ENCODE assay signal across 8 cellular contexts in the genomic region with DNA sequence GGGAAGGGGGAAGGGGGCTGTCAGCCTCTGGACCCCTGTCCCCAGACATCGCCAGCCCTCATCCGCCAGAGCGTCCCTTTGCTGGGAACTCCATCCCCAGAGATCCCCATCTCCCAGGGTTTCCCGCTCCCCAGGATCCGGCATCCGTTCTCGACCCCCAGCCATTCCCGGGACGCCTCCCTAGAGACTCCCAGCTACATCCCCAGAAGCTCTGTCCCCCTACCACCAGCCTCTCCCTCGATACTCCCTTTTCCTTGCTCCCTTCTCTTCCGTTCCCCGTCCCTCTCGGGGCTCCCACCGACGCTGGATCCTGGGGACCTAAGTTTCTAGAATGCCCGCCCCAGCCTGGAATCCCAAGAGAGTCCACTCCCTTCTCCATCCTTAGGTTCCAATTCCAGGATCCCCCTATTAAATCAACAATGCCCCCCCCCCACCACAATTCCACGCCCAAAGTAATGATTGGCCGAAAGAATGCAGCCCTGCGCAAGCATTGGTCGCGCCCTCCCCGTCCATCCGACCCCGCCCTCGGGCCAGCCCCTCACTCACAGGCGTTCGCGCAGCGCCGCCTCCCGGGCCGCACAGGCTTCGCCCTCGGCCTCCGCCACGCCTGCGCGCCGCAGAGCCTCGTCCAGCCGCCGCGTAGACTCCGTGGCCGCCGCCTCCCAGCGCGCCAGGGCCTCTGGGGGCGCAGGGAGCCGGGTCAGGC. TPM values are rescaled to one million over a fixed set of nuclear protein-coding genes. Genes with fewer than 3 reads are reported as not detected.
A peak's percentile ranks its signal among the peaks of the same experiment; 100 is the strongest.
DNase-seq lines count a peak whose midpoint lies in the region; ATAC-seq and TF ChIP-seq lines count a peak whose summit lies in the region.

No MANE protein-coding gene starts in this region.

- H3K36me3 Mint-ChIP-seq in activated CD4-positive, alpha-beta memory T cell treated with anti-CD3 and anti-CD28 coated beads for 36 hours = no peaks in the 10 kb centered on the region
- H3K36me3 Mint-ChIP-seq in memory B cell = peaks cover 6% of the 10 kb centered on the region

- H3K9me3 ChIP-seq in ectodermal cell (ENCODE audit: control insufficient read depth, low read length) = no peaks in the 10 kb centered on the region

- no peaks in the 10 kb centered on the region for H3K36me3 ChIP-seq in ectodermal cell (ENCODE audit: control insufficient read depth, insufficient read depth, low read length)

- H3K27me3 Mint-ChIP-seq in activated CD4-positive, alpha-beta memory T cell treated with anti-CD3 and anti-CD28 coated beads for 36 hours = no peaks in the 10 kb centered on the region
- peaks cover 11% of the 10 kb centered on the region for H3K27me3 Mint-ChIP-seq in memory B cell

- H3K27ac ChIP-seq in C4-2B (no peak overlapping the region), ectodermal cell (ENCODE audit: insufficient read depth, low read depth, low read length, poor library complexity, severe bottlenecking) (no peak overlapping the region)

- intact Hi-C loops in activated CD4-positive, alpha-beta memory T cell treated with anti-CD3 and anti-CD28 coated beads for 36 hours (cut with micrococcal nuclease) = loop anchor here (2.0 kb wide), 1 partner anchor 56 kb away; the partner anchor contains the start of gene ANO8

- peak overlapping the region; percentile 39 for H3K4me3 ChIP-seq in ectodermal cell (ENCODE audit: insufficient read depth, low read depth, low read length)

- POLR2A ChIA-PET in activated CD4-positive, alpha-beta memory T cell treated with anti-CD3 and anti-CD28 coated beads for 36 hours (lab: Charles Lee) = interaction anchor here (1.0 kb wide), 1 partner anchor 56 kb away, joined by 3 read pairs; the partner anchor contains the start of gene ANO8

- no peaks in the 10 kb centered on the region for H3K4me1 ChIP-seq in ectodermal cell (ENCODE audit: control insufficient read depth, insufficient read depth, low read length)

- CTCF ChIA-PET in activated CD4-positive, alpha-beta memory T cell treated with anti-CD3 and anti-CD28 coated beads for 36 hours (lab: Charles Lee) = interaction anchor here (0.5 to 3.0 kb wide), 9 partner anchors 15 to 130 kb away, joined by 3 to 11 read pairs (median 3); partner anchors contain the start of genes BST2 and MVB12A

- 0 to 1% methylated on average over 50 of the region's 50 CpGs for WGBS in ectodermal cell, 2 experiments

- H3K9me3 Mint-ChIP-seq in activated CD4-positive, alpha-beta memory T cell treated with anti-CD3 and anti-CD28 coated beads for 36 hours = no peaks in the 10 kb centered on the region
- H3K9me3 Mint-ChIP-seq in memory B cell = peaks cover 2% of the 10 kb centered on the region

- TF ChIP-seq CTCF in C4-2B (conservative IDR thresholded peaks at IDR 0.05) = peak; percentile 57

- H3K4me1 Mint-ChIP-seq in activated CD4-positive, alpha-beta memory T cell treated with anti-CD3 and anti-CD28 coated beads for 36 hours (ENCODE audit: low read depth) = peaks cover 26% of the 10 kb centered on the region
- H3K4me1 Mint-ChIP-seq in memory B cell = peaks cover 17% of the 10 kb centered on the region

- DNase-seq in NCI-H526 treated with DMSO at 0.1 percent for 48 hours (lab: John Stamatoyannopoulos, UW) (peak; percentile 45), memory B cell (ENCODE audit: low spot score in 2 of 2) (peak; percentile 73)
- peak; percentile 94 for DNase-seq in activated CD4-positive, alpha-beta memory T cell treated with anti-CD3 and anti-CD28 coated beads for 36 hours
- peak; percentile 72 to 87 (median 77) for DNase-seq in stimulated activated CD4-positive, alpha-beta T cell treated with anti-CD3 and anti-CD28 coated beads, TNF-alpha, amount 100 ng/mL, for 4 hours (ENCODE audit: low read depth in 3 of 3)

- H3K27ac Mint-ChIP-seq in activated CD4-positive, alpha-beta memory T cell treated with anti-CD3 and anti-CD28 coated beads for 36 hours = no peak overlapping the region
- H3K27ac Mint-ChIP-seq in memory B cell = no peak overlapping the region

- peak; percentile 88 for ATAC-seq in GM19324 (IDR thresholded peaks at IDR 0.05; ENCODE audit: low FRiP score, unreplicated experiment)
- ATAC-seq in HG03460 (IDR thresholded peaks at IDR 0.05; ENCODE audit: unreplicated experiment) = peak; percentile 91
- peak; percentile 99 for ATAC-seq in memory B cell (ENCODE audit: low read depth)

- peak overlapping the region; percentile 81 for H3K4me3 Mint-ChIP-seq in activated CD4-positive, alpha-beta memory T cell treated with anti-CD3 and anti-CD28 coated beads for 36 hours
- H3K4me3 Mint-ChIP-seq in memory B cell = peak overlapping the region; percentile 85

- H3K27me3 ChIP-seq in ectodermal cell (ENCODE audit: control insufficient read depth, insufficient read depth, low read length, poor library complexity, severe bottlenecking) = peaks cover 16% of the 10 kb centered on the region

RNA-seq across cellular contexts. Expression of gene CCDC194, which starts 3.2 kb away (rescaled TPM):
- 1 to 10 TPM; 1.4 to 2.3 TPM for total RNA-seq in activated CD4-positive, alpha-beta memory T cell treated with anti-CD3 and anti-CD28 coated beads for 36 hours
- polyA plus RNA-seq in ectodermal cell (2013, experiment 1 of 4) = 1.2 TPM
- 1.4 TPM for polyA plus RNA-seq in ectodermal cell (2013, experiment 2 of 4)
- polyA plus RNA-seq in ectodermal cell (2013, experiment 3 of 4) = 1.1 TPM
- polyA plus RNA-seq in ectodermal cell (2013, experiment 4 of 4) = 3.3 TPM

RNA-seq across cellular contexts. Expression of gene PLVAP, which starts 13.7 kb away (rescaled TPM):
- total RNA-seq in activated CD4-positive, alpha-beta memory T cell treated with anti-CD3 and anti-CD28 coated beads for 36 hours = under 1 TPM in 1 of 2 experiments, not detected in 1; 0.14 TPM
- polyA plus RNA-seq in ectodermal cell (2013, experiment 1 of 4) = 0.22 TPM
- 0.27 TPM for polyA plus RNA-seq in ectodermal cell (2013, experiment 2 of 4)
- polyA plus RNA-seq in ectodermal cell (2013, experiment 3 of 4) = 0.32 TPM
- polyA plus RNA-seq in ectodermal cell (2013, experiment 4 of 4) = 0.20 TPM

RNA-seq across cellular contexts. Expression of gene BST2, which starts 14.6 kb away (rescaled TPM):
- 100 to 1,000 TPM; 156 to 164 TPM for total RNA-seq in activated CD4-positive, alpha-beta memory T cell treated with anti-CD3 and anti-CD28 coated beads for 36 hours
- polyA plus RNA-seq in ectodermal cell (2013, experiment 1 of 4) = 105 TPM
- 144 TPM for polyA plus RNA-seq in ectodermal cell (2013, experiment 2 of 4)
- polyA plus RNA-seq in ectodermal cell (2013, experiment 3 of 4) = 93.6 TPM
- 130 TPM for polyA plus RNA-seq in ectodermal cell (2013, experiment 4 of 4)

RNA-seq across cellular contexts. Expression of gene MVB12A, which starts 29.0 kb away (rescaled TPM):
- 10 to 100 TPM; 36.5 to 42.4 TPM for total RNA-seq in activated CD4-positive, alpha-beta memory T cell treated with anti-CD3 and anti-CD28 coated beads for 36 hours
- polyA plus RNA-seq in ectodermal cell (2013, experiment 1 of 4) = 57.2 TPM
- 56.2 TPM for polyA plus RNA-seq in ectodermal cell (2013, experiment 2 of 4)
- polyA plus RNA-seq in ectodermal cell (2013, experiment 3 of 4) = 47.8 TPM
- polyA plus RNA-seq in ectodermal cell (2013, experiment 4 of 4) = 51.8 TPM

RNA-seq across cellular contexts. Expression of gene GTPBP3, which starts 53.5 kb away (rescaled TPM):
- 10 to 100 TPM; 37.7 to 41.4 TPM for total RNA-seq in activated CD4-positive, alpha-beta memory T cell treated with anti-CD3 and anti-CD28 coated beads for 36 hours
- polyA plus RNA-seq in ectodermal cell (2013, experiment 1 of 4) = 44.9 TPM
- 39.2 TPM for polyA plus RNA-seq in ectodermal cell (2013, experiment 2 of 4)
- polyA plus RNA-seq in ectodermal cell (2013, experiment 3 of 4) = 34.0 TPM
- 37.9 TPM for polyA plus RNA-seq in ectodermal cell (2013, experiment 4 of 4)
